Comparison of ENCODE assay signal across 1 cellular context in the genomic region with DNA sequence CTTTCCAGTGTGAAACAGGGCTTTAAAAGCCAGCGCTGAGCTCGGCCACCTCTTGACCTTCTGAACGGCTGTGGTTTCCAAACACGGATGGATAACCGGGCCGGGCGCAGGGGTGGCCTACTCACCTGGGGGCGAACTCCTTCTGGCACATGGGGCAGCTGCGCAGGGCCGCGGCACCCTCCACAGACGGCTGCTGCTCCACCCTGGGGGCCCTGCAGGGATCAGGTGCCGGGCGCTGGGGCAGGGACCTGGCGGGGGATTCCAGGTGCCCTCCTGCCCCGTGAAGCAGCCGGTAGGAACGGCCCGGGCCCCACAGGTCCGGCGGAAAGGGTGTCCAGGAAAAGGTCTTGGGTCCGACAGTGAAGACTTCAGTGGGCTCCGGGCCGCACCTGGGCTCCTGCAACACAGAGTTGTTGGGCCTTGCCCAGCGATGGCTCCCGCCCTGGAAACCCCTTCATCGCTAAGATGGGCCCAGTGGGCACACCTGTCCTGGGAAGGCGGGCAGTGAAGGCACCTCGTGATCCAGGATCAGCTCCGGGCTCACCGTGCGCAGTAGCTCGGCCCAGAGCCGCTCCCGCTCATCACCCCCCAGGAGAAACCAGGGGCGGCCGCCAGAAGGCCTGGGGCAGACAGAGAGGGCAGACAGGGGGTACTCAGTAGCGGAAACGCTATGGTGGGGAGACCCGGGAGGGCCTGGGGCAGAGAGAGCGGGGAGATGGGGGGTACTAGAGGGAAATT.
TF ChIP-seq lines count a peak whose summit lies in the region.

No MANE protein-coding gene starts in this region.

TF ChIP-seq in K562, 482 proteins besides CTCF, POLR2A, EP300 and RAD21 (continues in another document):
- TF ChIP-seq, protein P1, sequence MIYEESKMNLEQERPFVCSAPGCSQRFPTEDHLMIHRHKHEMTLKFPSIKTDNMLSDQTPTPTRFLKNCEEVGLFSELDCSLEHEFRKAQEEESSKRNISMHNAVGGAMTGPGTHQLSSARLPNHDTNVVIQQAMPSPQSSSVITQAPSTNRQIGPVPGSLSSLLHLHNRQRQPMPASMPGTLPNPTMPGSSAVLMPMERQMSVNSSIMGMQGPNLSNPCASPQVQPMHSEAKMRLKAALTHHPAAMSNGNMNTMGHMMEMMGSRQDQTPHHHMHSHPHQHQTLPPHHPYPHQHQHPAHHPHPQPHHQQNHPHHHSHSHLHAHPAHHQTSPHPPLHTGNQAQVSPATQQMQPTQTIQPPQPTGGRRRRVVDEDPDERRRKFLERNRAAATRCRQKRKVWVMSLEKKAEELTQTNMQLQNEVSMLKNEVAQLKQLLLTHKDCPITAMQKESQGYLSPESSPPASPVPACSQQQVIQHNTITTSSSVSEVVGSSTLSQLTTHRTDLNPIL (CRISPR knock-in tag; IDR thresholded peaks at IDR 0.05) = no peak
- TF ChIP-seq HNRNPUL1 (IDR thresholded peaks at IDR 0.05; ENCODE audit: low read length) (no peak), ZNF79 (CRISPR knock-in tag; IDR thresholded peaks at IDR 0.05; ENCODE audit: low read depth) (no peak), JUN (IDR thresholded peaks at IDR 0.05; ENCODE audit: borderline replicate concordance, low read depth, low read length) (no peak), JUN (CRISPR knock-in tag; IDR thresholded peaks at IDR 0.05; ENCODE audit: borderline replicate concordance) (no peak), CBX5 (IDR thresholded peaks at IDR 0.05; ENCODE audit: borderline replicate concordance, low read depth) (no peak), TBL1XR1 (IDR thresholded peaks at IDR 0.05; ENCODE audit: low read length in 2 of 2) (no peak), SIN3B (IDR thresholded peaks at IDR 0.05; ENCODE audit: low read depth) (no peak), TAF1 (IDR thresholded peaks at IDR 0.05; ENCODE audit: control insufficient read depth, extremely low read depth, insufficient read depth, low read length, severe bottlenecking) (no peak), SUPT5H (IDR thresholded peaks at IDR 0.05) (no peak), RBM14 (IDR thresholded peaks at IDR 0.05; ENCODE audit: borderline replicate concordance, insufficient read depth, low read depth, low read length) (0 out of 2 replicates have a peak, but pooled peaks have one; percentile 45), ATF7 (IDR thresholded peaks at IDR 0.05) (no peak), ASH1L (IDR thresholded peaks at IDR 0.05; ENCODE audit: borderline replicate concordance, low read depth, partially characterized antibody) (no peak), FOXP1 (CRISPR knock-in tag; IDR thresholded peaks at IDR 0.05) (no peak), GATAD2B (IDR thresholded peaks at IDR 0.05; ENCODE audit: borderline replicate concordance) (no peak), BHLHE40 (IDR thresholded peaks at IDR 0.05; ENCODE audit: low read length) (no peak), SLC30A9 (CRISPR knock-in tag; IDR thresholded peaks at IDR 0.05) (no peak), SMARCC2 (IDR thresholded peaks at IDR 0.05; ENCODE audit: low read depth) (no peak), ZNF668 (CRISPR knock-in tag; IDR thresholded peaks at IDR 0.05) (no peak), PRMT5 (CRISPR knock-in tag; IDR thresholded peaks at IDR 0.05) (no peak), ZZZ3 (IDR thresholded peaks at IDR 0.05) (no peak), ZNF507 (tag; conservative IDR thresholded peaks at IDR 0.05) (no peak), ZNF696 (CRISPR knock-in tag; conservative IDR thresholded peaks at IDR 0.05) (no peak), NR4A1 (CRISPR knock-in tag; IDR thresholded peaks at IDR 0.05) (no peak), NR4A1 (tag; IDR thresholded peaks at IDR 0.05) (no peak), TCF7L2 (IDR thresholded peaks at IDR 0.05; ENCODE audit: low read depth, low read length) (no peak), HSF4 (CRISPR knock-in tag; IDR thresholded peaks at IDR 0.05; ENCODE audit: borderline replicate concordance) (no peak), PPARD (CRISPR knock-in tag; IDR thresholded peaks at IDR 0.05) (no peak), NR3C1 (CRISPR knock-in tag; IDR thresholded peaks at IDR 0.05) (peak; percentile 29; the same call in 1 of the 2 replicates)
- TF ChIP-seq, protein P2, sequence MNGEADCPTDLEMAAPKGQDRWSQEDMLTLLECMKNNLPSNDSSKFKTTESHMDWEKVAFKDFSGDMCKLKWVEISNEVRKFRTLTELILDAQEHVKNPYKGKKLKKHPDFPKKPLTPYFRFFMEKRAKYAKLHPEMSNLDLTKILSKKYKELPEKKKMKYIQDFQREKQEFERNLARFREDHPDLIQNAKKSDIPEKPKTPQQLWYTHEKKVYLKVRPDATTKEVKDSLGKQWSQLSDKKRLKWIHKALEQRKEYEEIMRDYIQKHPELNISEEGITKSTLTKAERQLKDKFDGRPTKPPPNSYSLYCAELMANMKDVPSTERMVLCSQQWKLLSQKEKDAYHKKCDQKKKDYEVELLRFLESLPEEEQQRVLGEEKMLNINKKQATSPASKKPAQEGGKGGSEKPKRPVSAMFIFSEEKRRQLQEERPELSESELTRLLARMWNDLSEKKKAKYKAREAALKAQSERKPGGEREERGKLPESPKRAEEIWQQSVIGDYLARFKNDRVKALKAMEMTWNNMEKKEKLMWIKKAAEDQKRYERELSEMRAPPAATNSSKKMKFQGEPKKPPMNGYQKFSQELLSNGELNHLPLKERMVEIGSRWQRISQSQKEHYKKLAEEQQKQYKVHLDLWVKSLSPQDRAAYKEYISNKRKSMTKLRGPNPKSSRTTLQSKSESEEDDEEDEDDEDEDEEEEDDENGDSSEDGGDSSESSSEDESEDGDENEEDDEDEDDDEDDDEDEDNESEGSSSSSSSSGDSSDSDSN (IDR thresholded peaks at IDR 0.05; ENCODE audit: borderline replicate concordance in 1 of 2, low read depth in 2 of 2, low read length in 2 of 2) = no peak
- TF ChIP-seq, protein P3, sequence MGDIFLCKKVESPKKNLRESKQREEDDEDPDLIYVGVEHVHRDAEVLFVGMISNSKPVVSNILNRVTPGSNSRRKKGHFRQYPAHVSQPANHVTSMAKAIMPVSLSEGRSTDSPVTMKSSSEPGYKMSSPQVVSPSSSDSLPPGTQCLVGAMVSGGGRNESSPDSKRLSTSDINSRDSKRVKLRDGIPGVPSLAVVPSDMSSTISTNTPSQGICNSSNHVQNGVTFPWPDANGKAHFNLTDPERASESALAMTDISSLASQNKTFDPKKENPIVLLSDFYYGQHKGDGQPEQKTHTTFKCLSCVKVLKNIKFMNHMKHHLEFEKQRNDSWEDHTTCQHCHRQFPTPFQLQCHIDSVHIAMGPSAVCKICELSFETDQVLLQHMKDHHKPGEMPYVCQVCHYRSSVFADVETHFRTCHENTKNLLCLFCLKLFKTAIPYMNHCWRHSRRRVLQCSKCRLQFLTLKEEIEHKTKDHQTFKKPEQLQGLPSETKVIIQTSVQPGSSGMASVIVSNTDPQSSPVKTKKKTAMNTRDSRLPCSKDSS (IDR thresholded peaks at IDR 0.05; ENCODE audit: low read depth, partially characterized antibody) = no peak
- TF ChIP-seq, protein P4, sequence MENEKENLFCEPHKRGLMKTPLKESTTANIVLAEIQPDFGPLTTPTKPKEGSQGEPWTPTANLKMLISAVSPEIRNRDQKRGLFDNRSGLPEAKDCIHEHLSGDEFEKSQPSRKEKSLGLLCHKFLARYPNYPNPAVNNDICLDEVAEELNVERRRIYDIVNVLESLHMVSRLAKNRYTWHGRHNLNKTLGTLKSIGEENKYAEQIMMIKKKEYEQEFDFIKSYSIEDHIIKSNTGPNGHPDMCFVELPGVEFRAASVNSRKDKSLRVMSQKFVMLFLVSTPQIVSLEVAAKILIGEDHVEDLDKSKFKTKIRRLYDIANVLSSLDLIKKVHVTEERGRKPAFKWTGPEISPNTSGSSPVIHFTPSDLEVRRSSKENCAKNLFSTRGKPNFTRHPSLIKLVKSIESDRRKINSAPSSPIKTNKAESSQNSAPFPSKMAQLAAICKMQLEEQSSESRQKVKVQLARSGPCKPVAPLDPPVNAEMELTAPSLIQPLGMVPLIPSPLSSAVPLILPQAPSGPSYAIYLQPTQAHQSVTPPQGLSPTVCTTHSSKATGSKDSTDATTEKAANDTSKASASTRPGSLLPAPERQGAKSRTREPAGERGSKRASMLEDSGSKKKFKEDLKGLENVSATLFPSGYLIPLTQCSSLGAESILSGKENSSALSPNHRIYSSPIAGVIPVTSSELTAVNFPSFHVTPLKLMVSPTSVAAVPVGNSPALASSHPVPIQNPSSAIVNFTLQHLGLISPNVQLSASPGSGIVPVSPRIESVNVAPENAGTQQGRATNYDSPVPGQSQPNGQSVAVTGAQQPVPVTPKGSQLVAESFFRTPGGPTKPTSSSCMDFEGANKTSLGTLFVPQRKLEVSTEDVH (IDR thresholded peaks at IDR 0.05; ENCODE audit: low read depth, partially characterized antibody) = no peak
- TF ChIP-seq, protein P5, sequence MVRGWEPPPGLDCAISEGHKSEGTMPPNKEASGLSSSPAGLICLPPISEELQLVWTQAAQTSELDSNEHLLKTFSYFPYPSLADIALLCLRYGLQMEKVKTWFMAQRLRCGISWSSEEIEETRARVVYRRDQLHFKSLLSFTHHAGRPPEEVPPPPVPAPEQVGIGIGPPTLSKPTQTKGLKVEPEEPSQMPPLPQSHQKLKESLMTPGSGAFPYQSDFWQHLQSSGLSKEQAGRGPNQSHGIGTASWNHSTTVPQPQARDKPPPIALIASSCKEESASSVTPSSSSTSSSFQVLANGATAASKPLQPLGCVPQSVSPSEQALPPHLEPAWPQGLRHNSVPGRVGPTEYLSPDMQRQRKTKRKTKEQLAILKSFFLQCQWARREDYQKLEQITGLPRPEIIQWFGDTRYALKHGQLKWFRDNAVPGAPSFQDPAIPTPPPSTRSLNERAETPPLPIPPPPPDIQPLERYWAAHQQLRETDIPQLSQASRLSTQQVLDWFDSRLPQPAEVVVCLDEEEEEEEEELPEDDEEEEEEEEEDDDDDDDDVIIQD (CRISPR knock-in tag; IDR thresholded peaks at IDR 0.05) = no peak
- TF ChIP-seq, protein P6, sequence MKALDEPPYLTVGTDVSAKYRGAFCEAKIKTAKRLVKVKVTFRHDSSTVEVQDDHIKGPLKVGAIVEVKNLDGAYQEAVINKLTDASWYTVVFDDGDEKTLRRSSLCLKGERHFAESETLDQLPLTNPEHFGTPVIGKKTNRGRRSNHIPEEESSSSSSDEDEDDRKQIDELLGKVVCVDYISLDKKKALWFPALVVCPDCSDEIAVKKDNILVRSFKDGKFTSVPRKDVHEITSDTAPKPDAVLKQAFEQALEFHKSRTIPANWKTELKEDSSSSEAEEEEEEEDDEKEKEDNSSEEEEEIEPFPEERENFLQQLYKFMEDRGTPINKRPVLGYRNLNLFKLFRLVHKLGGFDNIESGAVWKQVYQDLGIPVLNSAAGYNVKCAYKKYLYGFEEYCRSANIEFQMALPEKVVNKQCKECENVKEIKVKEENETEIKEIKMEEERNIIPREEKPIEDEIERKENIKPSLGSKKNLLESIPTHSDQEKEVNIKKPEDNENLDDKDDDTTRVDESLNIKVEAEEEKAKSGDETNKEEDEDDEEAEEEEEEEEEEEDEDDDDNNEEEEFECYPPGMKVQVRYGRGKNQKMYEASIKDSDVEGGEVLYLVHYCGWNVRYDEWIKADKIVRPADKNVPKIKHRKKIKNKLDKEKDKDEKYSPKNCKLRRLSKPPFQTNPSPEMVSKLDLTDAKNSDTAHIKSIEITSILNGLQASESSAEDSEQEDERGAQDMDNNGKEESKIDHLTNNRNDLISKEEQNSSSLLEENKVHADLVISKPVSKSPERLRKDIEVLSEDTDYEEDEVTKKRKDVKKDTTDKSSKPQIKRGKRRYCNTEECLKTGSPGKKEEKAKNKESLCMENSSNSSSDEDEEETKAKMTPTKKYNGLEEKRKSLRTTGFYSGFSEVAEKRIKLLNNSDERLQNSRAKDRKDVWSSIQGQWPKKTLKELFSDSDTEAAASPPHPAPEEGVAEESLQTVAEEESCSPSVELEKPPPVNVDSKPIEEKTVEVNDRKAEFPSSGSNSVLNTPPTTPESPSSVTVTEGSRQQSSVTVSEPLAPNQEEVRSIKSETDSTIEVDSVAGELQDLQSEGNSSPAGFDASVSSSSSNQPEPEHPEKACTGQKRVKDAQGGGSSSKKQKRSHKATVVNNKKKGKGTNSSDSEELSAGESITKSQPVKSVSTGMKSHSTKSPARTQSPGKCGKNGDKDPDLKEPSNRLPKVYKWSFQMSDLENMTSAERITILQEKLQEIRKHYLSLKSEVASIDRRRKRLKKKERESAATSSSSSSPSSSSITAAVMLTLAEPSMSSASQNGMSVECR (CRISPR knock-in tag; IDR thresholded peaks at IDR 0.05) = no peak
- TF ChIP-seq, protein P7, sequence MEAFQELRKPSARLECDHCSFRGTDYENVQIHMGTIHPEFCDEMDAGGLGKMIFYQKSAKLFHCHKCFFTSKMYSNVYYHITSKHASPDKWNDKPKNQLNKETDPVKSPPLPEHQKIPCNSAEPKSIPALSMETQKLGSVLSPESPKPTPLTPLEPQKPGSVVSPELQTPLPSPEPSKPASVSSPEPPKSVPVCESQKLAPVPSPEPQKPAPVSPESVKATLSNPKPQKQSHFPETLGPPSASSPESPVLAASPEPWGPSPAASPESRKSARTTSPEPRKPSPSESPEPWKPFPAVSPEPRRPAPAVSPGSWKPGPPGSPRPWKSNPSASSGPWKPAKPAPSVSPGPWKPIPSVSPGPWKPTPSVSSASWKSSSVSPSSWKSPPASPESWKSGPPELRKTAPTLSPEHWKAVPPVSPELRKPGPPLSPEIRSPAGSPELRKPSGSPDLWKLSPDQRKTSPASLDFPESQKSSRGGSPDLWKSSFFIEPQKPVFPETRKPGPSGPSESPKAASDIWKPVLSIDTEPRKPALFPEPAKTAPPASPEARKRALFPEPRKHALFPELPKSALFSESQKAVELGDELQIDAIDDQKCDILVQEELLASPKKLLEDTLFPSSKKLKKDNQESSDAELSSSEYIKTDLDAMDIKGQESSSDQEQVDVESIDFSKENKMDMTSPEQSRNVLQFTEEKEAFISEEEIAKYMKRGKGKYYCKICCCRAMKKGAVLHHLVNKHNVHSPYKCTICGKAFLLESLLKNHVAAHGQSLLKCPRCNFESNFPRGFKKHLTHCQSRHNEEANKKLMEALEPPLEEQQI (IDR thresholded peaks at IDR 0.05) = no peak
- TF ChIP-seq, protein P8, sequence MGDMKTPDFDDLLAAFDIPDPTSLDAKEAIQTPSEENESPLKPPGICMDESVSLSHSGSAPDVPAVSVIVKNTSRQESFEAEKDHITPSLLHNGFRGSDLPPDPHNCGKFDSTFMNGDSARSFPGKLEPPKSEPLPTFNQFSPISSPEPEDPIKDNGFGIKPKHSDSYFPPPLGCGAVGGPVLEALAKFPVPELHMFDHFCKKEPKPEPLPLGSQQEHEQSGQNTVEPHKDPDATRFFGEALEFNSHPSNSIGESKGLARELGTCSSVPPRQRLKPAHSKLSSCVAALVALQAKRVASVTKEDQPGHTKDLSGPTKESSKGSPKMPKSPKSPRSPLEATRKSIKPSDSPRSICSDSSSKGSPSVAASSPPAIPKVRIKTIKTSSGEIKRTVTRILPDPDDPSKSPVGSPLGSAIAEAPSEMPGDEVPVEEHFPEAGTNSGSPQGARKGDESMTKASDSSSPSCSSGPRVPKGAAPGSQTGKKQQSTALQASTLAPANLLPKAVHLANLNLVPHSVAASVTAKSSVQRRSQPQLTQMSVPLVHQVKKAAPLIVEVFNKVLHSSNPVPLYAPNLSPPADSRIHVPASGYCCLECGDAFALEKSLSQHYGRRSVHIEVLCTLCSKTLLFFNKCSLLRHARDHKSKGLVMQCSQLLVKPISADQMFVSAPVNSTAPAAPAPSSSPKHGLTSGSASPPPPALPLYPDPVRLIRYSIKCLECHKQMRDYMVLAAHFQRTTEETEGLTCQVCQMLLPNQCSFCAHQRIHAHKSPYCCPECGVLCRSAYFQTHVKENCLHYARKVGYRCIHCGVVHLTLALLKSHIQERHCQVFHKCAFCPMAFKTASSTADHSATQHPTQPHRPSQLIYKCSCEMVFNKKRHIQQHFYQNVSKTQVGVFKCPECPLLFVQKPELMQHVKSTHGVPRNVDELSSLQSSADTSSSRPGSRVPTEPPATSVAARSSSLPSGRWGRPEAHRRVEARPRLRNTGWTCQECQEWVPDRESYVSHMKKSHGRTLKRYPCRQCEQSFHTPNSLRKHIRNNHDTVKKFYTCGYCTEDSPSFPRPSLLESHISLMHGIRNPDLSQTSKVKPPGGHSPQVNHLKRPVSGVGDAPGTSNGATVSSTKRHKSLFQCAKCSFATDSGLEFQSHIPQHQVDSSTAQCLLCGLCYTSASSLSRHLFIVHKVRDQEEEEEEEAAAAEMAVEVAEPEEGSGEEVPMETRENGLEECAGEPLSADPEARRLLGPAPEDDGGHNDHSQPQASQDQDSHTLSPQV (IDR thresholded peaks at IDR 0.05) = peak; percentile 73
